In genomic region chr18:21833619-21834300, GRCh38 we compare ENCODE assay signal across 28 cellular contexts.
DNase-seq lines count a peak whose midpoint lies in the region; ATAC-seq, FAIRE-seq and TF ChIP-seq lines count a peak whose summit lies in the region.
"Had no signal": no experiment of that assay in that cellular context is flagged by ENCODE, and none has a peak within 500 bp of the region (broad histone marks: within the 10 kb centered on the region; RNA-seq: fewer than 3 reads in every experiment).

No MANE protein-coding gene starts in this region.

- H3K4me1 ChIP-seq in psoas muscle: peaks cover 25% of the 10 kb centered on the region
- H3K4me1 ChIP-seq: foreskin keratinocyte had no signal

- WGBS in psoas muscle, 3 donors: 24 to 29% (median 26%) methylated on average over 4 of the region's 4 CpGs

- peak overlapping the region; percentile 86 for H3K27ac ChIP-seq in psoas muscle
- H3K27ac ChIP-seq: coronary artery, foreskin keratinocyte, HL-60, stomach had no signal

- H3K4me3 ChIP-seq in psoas muscle: peak overlapping the region; percentile 68
- H3K4me3 ChIP-seq: coronary artery, GM23338, smooth muscle cell, stomach, tibial artery had no signal

- TF ChIP-seq CTCF in D721Med (IDR thresholded peaks at IDR 0.05; ENCODE audit: insufficient read depth, missing control alignments) (no peak), psoas muscle (IDR thresholded peaks at IDR 0.05) (no peak)

- H3K36me3 ChIP-seq in psoas muscle (ENCODE audit: insufficient read depth in 1 of 2, low read depth in 1 of 2): peaks cover 0 to 12% of the 10 kb centered on the region in 2 donors

- FAIRE-seq in D721Med (lab: Jason Lieb, UNC): peak; percentile 94
- FAIRE-seq: bronchial epithelial cell had no signal

- ATAC-seq in SK-N-SH treated with all-trans-retinoic acid at 6 μM for 48 hours (peak; percentile 52; the same call in 2 of the 3 replicates), left ventricle myocardium superior (peak; percentile 72), psoas muscle (peak; percentile 50 to 71 (median 64)), HG03159 (IDR thresholded peaks at IDR 0.05; ENCODE audit: unreplicated experiment) (no peak)
- ATAC-seq: activated CD8-positive, alpha-beta T cell treated with anti-CD3 and anti-CD28 coated beads, Interleukin-2, amount 10 ng/mL, durations not matched to agents 7 days and 5 days; esophagus mucosa; foreskin keratinocyte; GM23338; naive thymus-derived CD8-positive, alpha-beta T cell had no signal

- H3K27me3 ChIP-seq in psoas muscle (ENCODE audit: insufficient read depth in 3 of 3, low read length in 2 of 3): no peaks in the 10 kb centered on the region
- H3K27me3 ChIP-seq: foreskin keratinocyte, stomach, tibial artery had no signal

- H3K9me3 ChIP-seq in psoas muscle: no peaks in the 10 kb centered on the region
- H3K9me3 ChIP-seq: stomach, tibial artery had no signal

- intact Hi-C loops in left ventricle myocardium superior (cut with micrococcal nuclease): no loop called here
- intact Hi-C loops in psoas muscle (cut with DNase I): no loop called here

- DNase-seq in D721Med (ENCODE audit: insufficient read length, low spot score) (peak; percentile 23), left ventricle myocardium superior (no peak), psoas muscle (no peak), NCI-H2107 (lab: John Stamatoyannopoulos, UW) (no peak)
- no peak for DNase-seq in activated CD4-positive, alpha-beta T cell treated with anti-CD3 and anti-CD28 coated beads for 48 hours
- DNase-seq: activated CD4-positive, CD25-positive, alpha-beta regulatory T cell treated with anti-CD3 and anti-CD28 coated beads, Interleukin-2, amount 50 U/mL, for 72 hours; activated CD8-positive, alpha-beta T cell treated with anti-CD3 and anti-CD28 coated beads, Interleukin-2, amount 10 ng/mL, durations not matched to agents 7 days and 5 days; amygdala; EL; foreskin keratinocyte; HFFc6; hippocampal formation; immature natural killer cell; MV-4-11; naive thymus-derived CD8-positive, alpha-beta T cell; NCI-H1694 treated with DMSO at 0.1 percent for 48 hours; NCI-H748 treated with DMSO at 0.1 percent for 48 hours; stimulated activated CD4-positive, alpha-beta T cell treated with anti-CD3 and anti-CD28 coated beads, Interleukin-1b, Interleukin-23, amount 100 ng/mL, for 48 hours; stomach; tibial artery had no signal

TF ChIP-seq in SK-N-SH treated with all-trans-retinoic acid at 6 μM for 48 hours, 23 proteins besides CTCF, POLR2A, EP300 and RAD21:
- TF ChIP-seq TOX (CRISPR knock-in tag; IDR thresholded peaks at IDR 0.05; ENCODE audit: borderline replicate concordance) (no peak), ISL1 (CRISPR knock-in tag; IDR thresholded peaks at IDR 0.05) (peak; percentile 77)
